In the genomic region with DNA sequence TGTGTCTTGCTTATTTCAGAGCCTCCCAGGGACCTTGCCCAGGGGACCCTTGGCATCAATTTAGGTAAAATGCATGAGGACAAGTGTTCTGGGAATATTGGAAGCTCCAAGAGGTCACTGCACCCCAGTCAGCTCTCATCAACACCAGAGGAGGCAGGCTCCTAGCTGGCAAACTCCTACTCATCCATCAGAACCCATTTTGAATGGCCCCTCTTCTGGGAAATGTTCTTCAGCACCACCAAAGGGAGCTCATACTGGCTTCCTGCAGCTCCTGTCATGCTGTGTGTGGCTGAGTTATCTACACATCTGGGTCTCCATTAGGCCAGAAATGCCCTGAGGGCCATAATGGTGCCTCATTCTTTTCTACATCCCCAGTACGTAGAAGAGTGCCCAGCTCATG, we compare ENCODE assay signal across 27 cellular contexts. TPM values are rescaled to one million over a fixed set of nuclear protein-coding genes. Genes with fewer than 3 reads are reported as not detected.
"Had no signal": no experiment of that assay in that cellular context is flagged by ENCODE, and none has a peak within 500 bp of the region (broad histone marks: within the 10 kb centered on the region; RNA-seq: fewer than 3 reads in every experiment).

No MANE protein-coding gene starts in this region.

- H3K4me2 ChIP-seq: neural progenitor cell had no signal

- H3K9me3 ChIP-seq: ovary, psoas muscle, right lobe of liver, sigmoid colon, stomach, thoracic aorta, thyroid gland, tibial nerve, upper lobe of left lung, vagina had no signal

- H3K4me1 ChIP-seq: neural progenitor cell, psoas muscle, sigmoid colon, stomach, tibial nerve, vagina had no signal

- H3K4me3 ChIP-seq: neural progenitor cell, ovary, psoas muscle, right lobe of liver, sigmoid colon, stomach, thoracic aorta, thyroid gland, tibial nerve, upper lobe of left lung, vagina had no signal

- H3K36me3 ChIP-seq: neural progenitor cell, ovary, sigmoid colon, stomach, thoracic aorta, thyroid gland, tibial nerve, upper lobe of left lung, vagina had no signal

- H2AFZ ChIP-seq: neural progenitor cell, parathyroid adenoma had no signal

- FAIRE-seq: small intestine, urothelium cell line had no signal

- H3K9ac ChIP-seq: neural progenitor cell, parathyroid adenoma had no signal

- H3K79me2 ChIP-seq: parathyroid adenoma had no signal

- H3K27ac ChIP-seq: neural progenitor cell, ovary, parathyroid adenoma, psoas muscle, right lobe of liver, sigmoid colon, stomach, thoracic aorta, thyroid gland, tibial nerve, upper lobe of left lung, vagina had no signal

- DNase-seq: natural killer cell; occipital lobe; ovary; posterior cingulate gyrus; psoas muscle; right lobe of liver; sigmoid colon; small intestine; stimulated activated CD4-positive, alpha-beta T cell treated with anti-CD3 and anti-CD28 coated beads, Interleukin-15, amount 100 ng/mL, for 24 hours; stimulated activated CD4-positive, alpha-beta T cell treated with anti-CD3 and anti-CD28 coated beads, Interleukin-2, amount 100 ng/mL, for 24 hours; stimulated activated CD4-positive, alpha-beta T cell treated with anti-CD3 and anti-CD28 coated beads, Interleukin-2, amount 100 ng/mL, for 48 hours; stimulated activated CD4-positive, alpha-beta T cell treated with anti-CD3 and anti-CD28 coated beads, Interleukin-4, amount 100 ng/mL, for 24 hours; stimulated activated naive B cell treated with anti-CD40 and anti-IgM and Interleukin-4, amounts not matched to agents 10 μg/mL and 1 μg/mL and 100 μg/mL, for 72 hours; stimulated activated naive CD4-positive, alpha-beta T cell treated with Interleukin-2 at 50 U/mL for 16 hours; stomach; thyroid gland; trophoblast cell; upper lobe of left lung had no signal

- ATAC-seq: natural killer cell; psoas muscle; right cardiac atrium; right lobe of liver; stimulated activated effector memory CD8-positive, alpha-beta T cell treated with anti-CD3 and anti-CD28 coated beads, Interleukin-12 subunit alpha, Interleukin-12 subunit beta, amount 100 ng/mL, for 72 hours; stimulated activated naive B cell treated with anti-CD40 and anti-IgM and Interleukin-4, amounts not matched to agents 10 μg/mL and 1 μg/mL and 100 μg/mL, for 72 hours had no signal

- H3K27me3 ChIP-seq: neural progenitor cell, ovary, right lobe of liver, thyroid gland, upper lobe of left lung, vagina had no signal

RNA-seq across cellular contexts. Expression of a gene that starts 17.7 kb away (rescaled TPM):
- total RNA-seq: natural killer cell, right lobe of liver, skeletal muscle tissue had no signal
